Comparison of ENCODE assay signal across 9 cellular contexts in the genomic region with DNA sequence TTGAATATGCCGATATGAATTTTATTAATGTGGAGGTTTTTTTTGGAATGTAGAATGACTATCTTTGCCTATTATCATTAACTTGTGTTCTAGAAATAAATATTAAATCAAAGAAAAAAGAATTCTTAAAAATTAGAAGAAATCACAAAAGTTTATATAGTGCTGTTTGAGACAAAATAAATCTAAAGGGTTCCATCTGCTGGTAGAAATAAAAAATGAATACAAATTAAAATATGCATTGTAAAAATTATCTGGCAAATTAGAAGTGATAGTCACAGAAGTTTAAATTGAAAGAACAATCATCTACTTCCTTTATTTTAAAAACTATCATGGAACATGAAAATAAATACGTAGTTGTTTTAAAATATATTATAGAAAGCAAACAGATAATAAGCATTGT. TPM values are rescaled to one million over a fixed set of nuclear protein-coding genes. Genes with fewer than 3 reads are reported as not detected.
DNase-seq lines count a peak whose midpoint lies in the region; ATAC-seq, FAIRE-seq and TF ChIP-seq lines count a peak whose summit lies in the region.
"Had no signal": no experiment of that assay in that cellular context is flagged by ENCODE, and none has a peak within 500 bp of the region (broad histone marks: within the 10 kb centered on the region; RNA-seq: fewer than 3 reads in every experiment).

No MANE protein-coding gene starts in this region.

- no peak overlapping the region for H3K27ac Mint-ChIP-seq in chondrocyte (ENCODE audit: unreplicated experiment)
- H3K27ac Mint-ChIP-seq in Caco-2 (ENCODE audit: unreplicated experiment) = no peak overlapping the region
- H3K27ac Mint-ChIP-seq: activated naive CD4-positive, alpha-beta T cell treated with anti-CD3 and anti-CD28 coated beads, Interleukin-2, amount 10 ng/mL, durations not matched to agents 7 days and 5 days had no signal

- intact Hi-C loops in Caco-2 (cut with micrococcal nuclease; ENCODE audit: unreplicated experiment) = no loop called here

- DNase-seq in D721Med (ENCODE audit: insufficient read length, low spot score) = no peak
- no peak for DNase-seq in MM.1S
- DNase-seq in chondrocyte (ENCODE audit: low spot score) = no peak
- peak; percentile 4 for DNase-seq in pons (ENCODE audit: low spot score)
- no peak for DNase-seq in Caco-2
- DNase-seq in NCI-H345 (lab: John Stamatoyannopoulos, UW) = no peak
- DNase-seq in AG20443 (ENCODE audit: low spot score) = no peak
- DNase-seq: activated naive CD4-positive, alpha-beta T cell treated with anti-CD3 and anti-CD28 coated beads, Interleukin-2, amount 10 ng/mL, durations not matched to agents 7 days and 5 days had no signal

- H3K27ac ChIP-seq in MM.1S (ENCODE audit: low read length) = no peak overlapping the region

- TF ChIP-seq CTCF in D721Med (IDR thresholded peaks at IDR 0.05; ENCODE audit: insufficient read depth, missing control alignments) (peak; percentile 33), MM.1S (IDR thresholded peaks at IDR 0.05; ENCODE audit: low read length) (peak; percentile 24), chondrocyte (IDR thresholded peaks at IDR 0.05) (peak; percentile 84), Caco-2 (IDR thresholded peaks at IDR 0.05; ENCODE audit: insufficient read depth in 1 of 2, low read depth in 1 of 2, low read length in 1 of 2, severe bottlenecking in 1 of 2, unreplicated experiment in 1 of 2) (no peak)

- H3K4me3 ChIP-seq in MM.1S (ENCODE audit: low read length) = no peak overlapping the region
- H3K4me3 ChIP-seq in Caco-2 (ENCODE audit: low read depth, low read length) = no peak overlapping the region

- H3K9ac ChIP-seq in MM.1S (ENCODE audit: low read length) = no peak overlapping the region

- no TSS peak for BruUV-seq in Caco-2 (replicated peaks; lab: Mats Ljungman, UMichigan)

- no peak overlapping the region for H2AFZ ChIP-seq in MM.1S (ENCODE audit: low read length)

- FAIRE-seq in D721Med (lab: Jason Lieb, UNC) = no peak

- H3K4me2 ChIP-seq in MM.1S (ENCODE audit: low read depth, low read length) = no peak overlapping the region

- H3K79me2 ChIP-seq in MM.1S (ENCODE audit: low read length) = no peaks in the 10 kb centered on the region

- H3K9me3 Mint-ChIP-seq in chondrocyte (ENCODE audit: low read depth) (no peaks in the 10 kb centered on the region), Caco-2 (ENCODE audit: unreplicated experiment) (no peaks in the 10 kb centered on the region)
- H3K9me3 Mint-ChIP-seq: activated naive CD4-positive, alpha-beta T cell treated with anti-CD3 and anti-CD28 coated beads, Interleukin-2, amount 10 ng/mL, durations not matched to agents 7 days and 5 days had no signal

- H3F3A ChIP-seq in MM.1S (ENCODE audit: insufficient read depth, low read length) = no peaks in the 10 kb centered on the region

- no peak overlapping the region for H3K4me3 Mint-ChIP-seq in chondrocyte (ENCODE audit: unreplicated experiment)
- H3K4me3 Mint-ChIP-seq in Caco-2 (ENCODE audit: unreplicated experiment) = no peak overlapping the region
- H3K4me3 Mint-ChIP-seq: activated naive CD4-positive, alpha-beta T cell treated with anti-CD3 and anti-CD28 coated beads, Interleukin-2, amount 10 ng/mL, durations not matched to agents 7 days and 5 days had no signal

- POLR2A ChIA-PET in Caco-2 (lab: Charles Lee) = no interaction called here

- H3K27me3 Mint-ChIP-seq in chondrocyte (ENCODE audit: low read depth) (no peaks in the 10 kb centered on the region), Caco-2 (ENCODE audit: insufficient read depth, unreplicated experiment) (no peaks in the 10 kb centered on the region)

- no peaks in the 10 kb centered on the region for H3K9me2 ChIP-seq in MM.1S (replicated peaks; ENCODE audit: insufficient read depth, low read length)

- H3K36me3 ChIP-seq in MM.1S (replicated peaks; ENCODE audit: insufficient read depth, low read length) (no peaks in the 10 kb centered on the region), Caco-2 (ENCODE audit: control insufficient read depth, insufficient read depth, low read length) (no peaks in the 10 kb centered on the region)

- H3K27me3 ChIP-seq in MM.1S (replicated peaks; ENCODE audit: insufficient read depth, low read length) = no peaks in the 10 kb centered on the region
- H3K27me3 ChIP-seq in Caco-2 (replicated peaks; ENCODE audit: control insufficient read depth, insufficient read depth, low read length) = no peaks in the 10 kb centered on the region

- no peaks in the 10 kb centered on the region for H3K36me3 Mint-ChIP-seq in chondrocyte (ENCODE audit: low read depth)
- H3K36me3 Mint-ChIP-seq in Caco-2 (ENCODE audit: insufficient read depth, unreplicated experiment) = no peaks in the 10 kb centered on the region
- H3K36me3 Mint-ChIP-seq: activated naive CD4-positive, alpha-beta T cell treated with anti-CD3 and anti-CD28 coated beads, Interleukin-2, amount 10 ng/mL, durations not matched to agents 7 days and 5 days had no signal

- CTCF ChIA-PET in Caco-2 (lab: Charles Lee) = no interaction called here

- H3K9me3 ChIP-seq in MM.1S (replicated peaks; ENCODE audit: insufficient read depth, low read length) (no peaks in the 10 kb centered on the region), Caco-2 (no peaks in the 10 kb centered on the region)

- peaks cover 3% of the 10 kb centered on the region; the same call in 1 of the 2 replicates for H3K4me1 ChIP-seq in MM.1S (ENCODE audit: low read length)
- H3K4me1 ChIP-seq in Caco-2 = no peaks in the 10 kb centered on the region

- H3K4me1 Mint-ChIP-seq in chondrocyte (ENCODE audit: low read depth) = no peaks in the 10 kb centered on the region
- H3K4me1 Mint-ChIP-seq in Caco-2 (ENCODE audit: low read depth, unreplicated experiment) = no peaks in the 10 kb centered on the region

- no peaks in the 10 kb centered on the region for H4K20me1 ChIP-seq in MM.1S (ENCODE audit: insufficient read depth, low read length)

- no peak for ATAC-seq in GM21390 (IDR thresholded peaks at IDR 0.05; ENCODE audit: unreplicated experiment)

RNA-seq across cellular contexts. Expression of gene ZBTB20, which starts 22.7 kb away (rescaled TPM):
- total RNA-seq in chondrocyte (12.2 to 24.5 TPM (median 15.5 TPM) in 3 replicates), Caco-2 (2022) (12.8 and 16.5 TPM in 2 replicates)

Comparison
In these comparisons a context has a peak if more than half of its experiments do, and no peak if none do; other contexts are left out.
1. CTCF ChIP-seq: peak in D721Med (single experiment), MM.1S (single experiment) and chondrocyte (single experiment); none in Caco-2 (0 of 2).